1 cellular context compared by ENCODE assay signal in genomic region chr19:3868770-3869456, GRCh38.
TF ChIP-seq lines count a peak whose summit lies in the region.

ZFR2 (minus strand) TSS chr19:3869038; CDS start chr19:3869017, 21 bp downstream.

TF ChIP-seq in WTC11, 78 proteins besides CTCF, POLR2A, EP300 and RAD21 (continued from another document):
- TF ChIP-seq PRDM15 (CRISPR knock-in tag; IDR thresholded peaks at IDR 0.05) (peak; percentile 86), OVOL2 (CRISPR knock-in tag; IDR thresholded peaks at IDR 0.05; ENCODE audit: borderline replicate concordance) (no peak), AR (CRISPR knock-in tag; IDR thresholded peaks at IDR 0.05) (no peak), CDX4 (CRISPR knock-in tag; IDR thresholded peaks at IDR 0.05; ENCODE audit: borderline replicate concordance) (no peak), ZNF532 (CRISPR knock-in tag; IDR thresholded peaks at IDR 0.05; ENCODE audit: borderline replicate concordance) (no peak), ELF4 (CRISPR knock-in tag; IDR thresholded peaks at IDR 0.05; ENCODE audit: low read depth) (peak; percentile 99), SP1 (CRISPR knock-in tag; conservative IDR thresholded peaks at IDR 0.05) (peak; percentile 100), USF2 (CRISPR knock-in tag; IDR thresholded peaks at IDR 0.05) (peak; percentile 79), NR2C2 (CRISPR knock-in tag; IDR thresholded peaks at IDR 0.05) (peak; percentile 96), ZNF671 (CRISPR knock-in tag; IDR thresholded peaks at IDR 0.05) (no peak), PRRX2 (CRISPR knock-in tag; IDR thresholded peaks at IDR 0.05) (no peak), PREB (CRISPR knock-in tag; IDR thresholded peaks at IDR 0.05; ENCODE audit: borderline replicate concordance) (peak; percentile 97; the same call in 1 of the 2 replicates), JAZF1 (CRISPR knock-in tag; IDR thresholded peaks at IDR 0.05) (no peak), NFE2L1 (CRISPR knock-in tag; IDR thresholded peaks at IDR 0.05) (peak; percentile 99), AFF4 (CRISPR knock-in tag; IDR thresholded peaks at IDR 0.05; ENCODE audit: borderline replicate concordance) (peak; percentile 99), ZMAT4 (CRISPR knock-in tag; IDR thresholded peaks at IDR 0.05) (no peak), TEAD4 (CRISPR knock-in tag; IDR thresholded peaks at IDR 0.05) (peak; percentile 98), NR1H2 (CRISPR knock-in tag; IDR thresholded peaks at IDR 0.05) (peak; percentile 92), FOXJ3 (CRISPR knock-in tag; IDR thresholded peaks at IDR 0.05; ENCODE audit: borderline replicate concordance) (0 out of 2 replicates have a peak, but pooled peaks have one; percentile 69), RELA (CRISPR knock-in tag; IDR thresholded peaks at IDR 0.05; ENCODE audit: borderline replicate concordance) (peak; percentile 100), FOXK1 (CRISPR knock-in tag; IDR thresholded peaks at IDR 0.05) (peak; percentile 99), ZNF138 (CRISPR knock-in tag; conservative IDR thresholded peaks at IDR 0.05) (peak; percentile 100), FOXP1 (CRISPR knock-in tag; IDR thresholded peaks at IDR 0.05; ENCODE audit: borderline replicate concordance) (peak; percentile 100), TP53 (CRISPR knock-in tag; IDR thresholded peaks at IDR 0.05) (peak; percentile 100), E2F4 (CRISPR knock-in tag; IDR thresholded peaks at IDR 0.05; ENCODE audit: borderline replicate concordance, low read depth) (peak; percentile 96), FOXP4 (CRISPR knock-in tag; IDR thresholded peaks at IDR 0.05) (peak; percentile 100), SMAD4 (CRISPR knock-in tag; IDR thresholded peaks at IDR 0.05) (peak; percentile 98), CREM (CRISPR knock-in tag; IDR thresholded peaks at IDR 0.05) (peak; percentile 95), E2F1 (CRISPR knock-in tag; IDR thresholded peaks at IDR 0.05) (peak; percentile 100), ESRRA (CRISPR knock-in tag; IDR thresholded peaks at IDR 0.05; ENCODE audit: borderline replicate concordance) (peak; percentile 100)
